Comparison of ENCODE assay signal across 22 cellular contexts in genomic region chr1:94530373-94530878, GRCh38. TPM values are rescaled to one million over a fixed set of nuclear protein-coding genes. Genes with fewer than 3 reads are reported as not detected.
DNase-seq lines count a peak whose midpoint lies in the region; ATAC-seq, FAIRE-seq and TF ChIP-seq lines count a peak whose summit lies in the region.
"Had no signal": no experiment of that assay in that cellular context is flagged by ENCODE, and none has a peak within 500 bp of the region (broad histone marks: within the 10 kb centered on the region; RNA-seq: fewer than 3 reads in every experiment).

No MANE protein-coding gene starts in this region.

- no peaks in the 10 kb centered on the region for H3K9me1 ChIP-seq in keratinocyte (ENCODE audit: control insufficient read depth, extremely low read depth, insufficient read depth, low read length)

- intact Hi-C loops in PC-9 (cut with micrococcal nuclease; ENCODE audit: unreplicated experiment) (no loop called here), PC-3 (cut with micrococcal nuclease) (loop anchor here (5.0 to 10.0 kb wide), 2 partner anchors 212 to 514 kb away; no protein-coding TSS in a partner anchor)

- H2AFZ ChIP-seq in PC-9 (no peak overlapping the region), keratinocyte (ENCODE audit: control insufficient read depth, low read length) (no peak overlapping the region), PC-3 (ENCODE audit: low read length) (no peak overlapping the region)

- H3K9ac ChIP-seq in keratinocyte (ENCODE audit: control insufficient read depth, extremely low read depth, insufficient read depth, low read length) (no peak overlapping the region), PC-3 (ENCODE audit: low read length) (no peak overlapping the region)

- H3K9me3 ChIP-seq in PC-9 (ENCODE audit: insufficient read depth, low read depth) (no peaks in the 10 kb centered on the region), keratinocyte (ENCODE audit: control insufficient read depth, low read depth, low read length) (no peaks in the 10 kb centered on the region), PC-3 (ENCODE audit: low read length) (no peaks in the 10 kb centered on the region)
- H3K9me3 ChIP-seq: A549, BE2C, MG63, Peyer's patch had no signal

- POLR2A ChIA-PET in PC-9 (lab: Charles Lee; ENCODE audit: unreplicated experiment) (interaction anchor here (0.6 to 1.7 kb wide), 6 partner anchors 9 to 253 kb away, joined by 3 to 12 read pairs (median 6); partner anchors contain the start of gene F3), PC-3 (lab: Charles Lee; ENCODE audit: unreplicated experiment) (no interaction called here)

- TF ChIP-seq POLR2A in GM12892 (IDR thresholded peaks at IDR 0.05; ENCODE audit: low read depth, low read length): no peak

- CTCF ChIA-PET in PC-9 (lab: Charles Lee) (no interaction called here), PC-3 (lab: Charles Lee) (no interaction called here)

- ATAC-seq in HG02571 (IDR thresholded peaks at IDR 0.05; ENCODE audit: unreplicated experiment) (no peak), PC-3 (no peak)
- ATAC-seq: A549 had no signal

- H3K4me1 ChIP-seq in PC-9 (replicated peaks; ENCODE audit: insufficient read depth) (peaks cover 87% of the 10 kb centered on the region), keratinocyte (ENCODE audit: control insufficient read depth, extremely low read depth, insufficient read depth, low read length) (no peaks in the 10 kb centered on the region), PC-3 (ENCODE audit: insufficient read depth, low read length) (peaks cover 15% of the 10 kb centered on the region; the same call in 1 of the 2 replicates)
- H3K4me1 ChIP-seq: BE2C had no signal

- no peaks in the 10 kb centered on the region; the same call in 1 of the 2 replicates for H4K20me1 ChIP-seq in PC-9 (ENCODE audit: insufficient read depth)
- peaks cover 27% of the 10 kb centered on the region for H4K20me1 ChIP-seq in keratinocyte (ENCODE audit: control insufficient read depth, extremely low read depth, insufficient read depth, low read length)
- no peaks in the 10 kb centered on the region for H4K20me1 ChIP-seq in PC-3 (ENCODE audit: low read length)

- H3F3A ChIP-seq in PC-9 (ENCODE audit: insufficient read depth, low read depth) (peaks cover 99% of the 10 kb centered on the region), PC-3 (ENCODE audit: low read length, unreplicated experiment) (no peaks in the 10 kb centered on the region)

- no peaks in the 10 kb centered on the region for H3K9me2 ChIP-seq in PC-9 (ENCODE audit: insufficient read depth)
- H3K9me2 ChIP-seq in PC-3 (replicated peaks; ENCODE audit: low read length): no peaks in the 10 kb centered on the region

- TF ChIP-seq CTCF in PC-9 (conservative IDR thresholded peaks at IDR 0.05) (no peak), choroid plexus epithelial cell (conservative IDR thresholded peaks at IDR 0.05; ENCODE audit: low read depth, low read length) (no peak), keratinocyte (optimal IDR thresholded peaks at IDR 0.05 in 1 of 3, IDR thresholded peaks at IDR 0.05 in 1 of 3, conservative IDR thresholded peaks at IDR 0.05 in 1 of 3; ENCODE audit: extremely low read depth in 1 of 3, insufficient read depth in 2 of 3, low read length in 3 of 3) (no peak), PC-3 (conservative IDR thresholded peaks at IDR 0.05; ENCODE audit: low read depth, low read length) (no peak)

- dilution Hi-C loops in keratinocyte (cut with MboI; ENCODE audit: extremely low pct_ligation_motif_present, low sequenced_read_pairs): no loop called here

- H3K79me2 ChIP-seq in PC-9 (ENCODE audit: low read depth) (peaks cover 42% of the 10 kb centered on the region), keratinocyte (ENCODE audit: control insufficient read depth, insufficient read depth, low read length) (no peaks in the 10 kb centered on the region), PC-3 (ENCODE audit: low read length) (no peaks in the 10 kb centered on the region)

- BruUV-seq in PC-9 (replicated peaks; lab: Mats Ljungman, UMichigan) (no TSS peak), PC-3 (replicated peaks; lab: Mats Ljungman, UMichigan) (no TSS peak)

- no peak for DNase-seq in GM12892 (ENCODE audit: insufficient read length)
- no peak for DNase-seq in PC-9
- peak; percentile 33 for DNase-seq in choroid plexus epithelial cell (ENCODE audit: low read depth)
- DNase-seq in keratinocyte (ENCODE audit: low read depth, low spot score): no peak
- DNase-seq in PC-3: no peak
- no peak for DNase-seq in activated gamma-delta T cell (lab: John Stamatoyannopoulos, UW)
- DNase-seq in NCI-H146 treated with DMSO at 0.1 percent for 48 hours (lab: John Stamatoyannopoulos, UW; ENCODE audit: unreplicated experiment): no peak
- DNase-seq: BE2C, DMS79, H7, Karpas-422, MG63, NCI-H1092 treated with DMSO at 0.1 percent for 48 hours, NCI-H146, NCI-H2029 treated with DMSO at 0.1 percent for 48 hours, NCI-H226, NCI-H510A treated with DMSO at 0.1 percent for 48 hours, NCI-H748 treated with DMSO at 0.1 percent for 48 hours, Peyer's patch, Right ventricle myocardium superior had no signal

- H3K27me3 ChIP-seq in PC-9 (ENCODE audit: insufficient read depth, low read depth) (no peaks in the 10 kb centered on the region), keratinocyte (ENCODE audit: control insufficient read depth, extremely low read depth, insufficient read depth, low read length) (no peaks in the 10 kb centered on the region), PC-3 (ENCODE audit: low read length) (no peaks in the 10 kb centered on the region)
- H3K27me3 ChIP-seq: BE2C, MG63, Peyer's patch had no signal

- FAIRE-seq in GM12892 (lab: Jason Lieb, UNC) (peak; percentile 42), keratinocyte (lab: Jason Lieb, UNC) (peak; percentile 32)
- FAIRE-seq: A549 had no signal

- peak overlapping the region; percentile 87 for H3K27ac ChIP-seq in PC-9
- H3K27ac ChIP-seq in keratinocyte (ENCODE audit: control insufficient read depth, insufficient read depth, low read length): no peak overlapping the region
- no peak overlapping the region for H3K27ac ChIP-seq in PC-3 (ENCODE audit: low read length)
- H3K27ac ChIP-seq: A549, Peyer's patch had no signal

- H3K4me3 ChIP-seq in PC-9: no peak overlapping the region
- no peak overlapping the region for H3K4me3 ChIP-seq in choroid plexus epithelial cell (ENCODE audit: low read depth, low read length)
- no peak overlapping the region for H3K4me3 ChIP-seq in keratinocyte (ENCODE audit: control insufficient read depth in 2 of 3, extremely low read depth in 1 of 3, insufficient read depth in 2 of 3, low read depth in 1 of 3, low read length in 3 of 3)
- H3K4me3 ChIP-seq in PC-3 (ENCODE audit: low read length): no peak overlapping the region
- H3K4me3 ChIP-seq: A549, MG63, Peyer's patch had no signal

- peaks cover 62% of the 10 kb centered on the region for H3K36me3 ChIP-seq in PC-9 (ENCODE audit: low read depth)
- peaks cover 23 to 46% of the 10 kb centered on the region in 2 experiments for H3K36me3 ChIP-seq in keratinocyte (ENCODE audit: control insufficient read depth in 2 of 2, extremely low read depth in 1 of 2, insufficient read depth in 2 of 2, low read length in 2 of 2)
- H3K36me3 ChIP-seq in PC-3 (ENCODE audit: low read depth, low read length): 0 out of 2 replicates have a peak, but pooled peaks cover 4% of the 10 kb centered on the region
- H3K36me3 ChIP-seq: BE2C, MG63 had no signal

- H3K4me2 ChIP-seq in PC-9: no peak overlapping the region
- H3K4me2 ChIP-seq in keratinocyte (ENCODE audit: control insufficient read depth, extremely low read depth, insufficient read depth, low read depth, low read length): no peak overlapping the region
- H3K4me2 ChIP-seq in PC-3 (ENCODE audit: low read length): no peak overlapping the region
- H3K4me2 ChIP-seq: A549 had no signal

RNA-seq across cellular contexts. Expression of gene F3, which starts 11.1 kb away (rescaled TPM):
- not detected for polyA plus RNA-seq in GM12892 (2012; ENCODE audit: missing spikeins)
- total RNA-seq in PC-9 (2021) (335 and 434 TPM in 2 replicates), PC-3 (2014; rRNA removed) (8.0 and 8.5 TPM in 2 replicates)
- 962 to 1,634 TPM (median 1,409 TPM) in 3 replicates for polyA plus RNA-seq in keratinocyte
- 457 TPM for polyA plus RNA-seq in keratinocyte (2011; ENCODE audit: low read depth)
- polyA plus RNA-seq in keratinocyte (2011; cell fraction: cytosol; rRNA removed): 547 and 859 TPM in 2 replicates
- polyA plus RNA-seq in keratinocyte (2011; cell fraction: nucleus; rRNA removed): 3,493 and 3,792 TPM in 2 replicates
- 275 and 1,230 TPM in 2 replicates for polyA plus RNA-seq in keratinocyte (2012; ENCODE audit: low replicate concordance)
- 717 to 2,302 TPM (median 923 TPM) in 3 replicates for polyA minus RNA-seq in keratinocyte
- polyA minus RNA-seq in keratinocyte (2011; cell fraction: cytosol; rRNA and poly(A)+ RNA removed): 785 TPM
- polyA minus RNA-seq in keratinocyte (2011; cell fraction: nucleus; rRNA and poly(A)+ RNA removed): 1,513 and 2,416 TPM in 2 replicates

Comparison
In these comparisons a context has a peak if more than half of its experiments do, and no peak if none do; other contexts are left out.
1. RNA of gene F3, which starts 11.1 kb away (total RNA-seq): 335 to 434 TPM in PC-9; 8.0 to 8.5 TPM in PC-3; every median in the first group is over 10 times any median in the second.